Comparison of ENCODE assay signal across 19 cellular contexts in genomic region chr16:65106792-65107191, GRCh38. TPM values are rescaled to one million over a fixed set of nuclear protein-coding genes. Genes with fewer than 3 reads are reported as not detected.
DNase-seq lines count a peak whose midpoint lies in the region; TF ChIP-seq lines count a peak whose summit lies in the region.
"Had no signal": no experiment of that assay in that cellular context is flagged by ENCODE, and none has a peak within 500 bp of the region (broad histone marks: within the 10 kb centered on the region; RNA-seq: fewer than 3 reads in every experiment).

No MANE protein-coding gene starts in this region.

- no peak for TF ChIP-seq CTCF in AG10803 (conservative IDR thresholded peaks at IDR 0.05; ENCODE audit: low read length)
- TF ChIP-seq CTCF in SK-N-SH (IDR thresholded peaks at IDR 0.05) = no peak
- no peak for TF ChIP-seq CTCF in chondrocyte (IDR thresholded peaks at IDR 0.05)
- TF ChIP-seq CTCF in fibroblast of villous mesenchyme (IDR thresholded peaks at IDR 0.05; ENCODE audit: insufficient read depth, low read depth, low read length) = no peak

- POLR2A ChIA-PET in SK-N-SH (lab: Yijun Ruan, JAX) = no interaction called here

- no peak overlapping the region for H3K4me2 ChIP-seq in SK-N-SH
- H3K4me2 ChIP-seq: BLaER1 had no signal

- peak overlapping the region; percentile 20 for H3K4me3 Mint-ChIP-seq in chondrocyte (ENCODE audit: unreplicated experiment)
- H3K4me3 Mint-ChIP-seq: CD4-positive, alpha-beta memory T cell had no signal

- H2AFZ ChIP-seq in SK-N-SH (ENCODE audit: low read depth) = no peak overlapping the region

- peaks cover 11 to 57% of the 10 kb centered on the region in 2 experiments for H3K36me3 ChIP-seq in SK-N-SH (replicated peaks in 1 of 2; ENCODE audit: control insufficient read depth in 1 of 2, insufficient read depth in 2 of 2, low read length in 1 of 2)
- H3K36me3 ChIP-seq: BLaER1 had no signal

- no peak for TF ChIP-seq EP300 in SK-N-SH (IDR thresholded peaks at IDR 0.05; ENCODE audit: borderline replicate concordance in 1 of 2, low read depth in 1 of 2, low read length in 1 of 2)

- H3K4me1 Mint-ChIP-seq in chondrocyte (ENCODE audit: low read depth) = peaks cover 95% of the 10 kb centered on the region
- H3K4me1 Mint-ChIP-seq: CD4-positive, alpha-beta memory T cell had no signal

- CTCF ChIA-PET in SK-N-SH (lab: Yijun Ruan, JAX) = interaction anchor here (1.0 kb wide), 1 partner anchor 11 kb away, joined by 3 read pairs; no protein-coding TSS in a partner anchor

- H3K79me2 ChIP-seq in SK-N-SH (ENCODE audit: insufficient read depth) = peaks cover 100% of the 10 kb centered on the region

- H3K9ac ChIP-seq in SK-N-SH = no peak overlapping the region; the same call in 1 of the 2 replicates
- H3K9ac ChIP-seq: BLaER1 had no signal

- H3K27me3 ChIP-seq in SK-N-SH (ENCODE audit: insufficient read depth) = no peaks in the 10 kb centered on the region
- H3K27me3 ChIP-seq: BLaER1 had no signal

- H3K27me3 Mint-ChIP-seq in chondrocyte (ENCODE audit: low read depth) = no peaks in the 10 kb centered on the region
- H3K27me3 Mint-ChIP-seq: CD4-positive, alpha-beta memory T cell had no signal

- no peaks in the 10 kb centered on the region for H3K9me3 ChIP-seq in SK-N-SH
- H3K9me3 ChIP-seq: BLaER1 had no signal

- H3K4me3 ChIP-seq in AG10803 (ENCODE audit: low read length) = no peak overlapping the region
- no peak overlapping the region for H3K4me3 ChIP-seq in SK-N-SH (ENCODE audit: low read depth in 2 of 2, low read length in 1 of 2)
- no peak overlapping the region for H3K4me3 ChIP-seq in fibroblast of villous mesenchyme (ENCODE audit: low read depth, low read length)
- H3K4me3 ChIP-seq: BLaER1, SK-N-MC had no signal

- peak overlapping the region in 1 of 2 experiments; percentile 77; a peak in 2 of 4 replicates for H3K27ac ChIP-seq in SK-N-SH (ENCODE audit: low read depth in 2 of 2, low read length in 1 of 2)
- H3K27ac ChIP-seq: BLaER1, SK-N-MC had no signal

- TF ChIP-seq RAD21 in SK-N-SH (IDR thresholded peaks at IDR 0.05; ENCODE audit: low read length) = no peak

- H3K9me3 Mint-ChIP-seq in chondrocyte (ENCODE audit: low read depth) = no peaks in the 10 kb centered on the region

- peak overlapping the region; percentile 91 for H3K27ac Mint-ChIP-seq in chondrocyte (ENCODE audit: unreplicated experiment)
- H3K27ac Mint-ChIP-seq: CD4-positive, alpha-beta memory T cell had no signal

- peaks cover 21% of the 10 kb centered on the region for H3F3A ChIP-seq in SK-N-SH (replicated peaks; ENCODE audit: insufficient read depth)

- DNase-seq in AG10803 (ENCODE audit: low read depth) (peak; percentile 45), SK-N-SH (no peak), chondrocyte (ENCODE audit: low spot score) (no peak), fibroblast of villous mesenchyme (ENCODE audit: low read depth) (peak; percentile 41), A172 (ENCODE audit: low spot score) (no peak), GDM1 (lab: John Stamatoyannopoulos, UW) (no peak), cerebellar nuclear complex (lab: John Stamatoyannopoulos, UW) (no peak), NOMO-1 (lab: John Stamatoyannopoulos, UW; ENCODE audit: unreplicated experiment in 2 of 2) (no peak)
- DNase-seq: Calu3; CD4-positive, alpha-beta memory T cell; H7; NCI-H1048; NCI-H1436 treated with DMSO at 0.1 percent for 48 hours; NCI-H2029 treated with DMSO at 0.1 percent for 48 hours; NCI-H2171; SHP77 had no signal

- peaks cover 4 to 6% of the 10 kb centered on the region in 2 experiments; a peak in 3 of 4 replicates for H3K4me1 ChIP-seq in SK-N-SH (ENCODE audit: control insufficient read depth in 1 of 2, insufficient read depth in 2 of 2, low read depth in 1 of 2, low read length in 1 of 2)
- H3K4me1 ChIP-seq: BLaER1 had no signal

- peaks cover 10% of the 10 kb centered on the region for H3K36me3 Mint-ChIP-seq in chondrocyte (ENCODE audit: low read depth)
- H3K36me3 Mint-ChIP-seq: CD4-positive, alpha-beta memory T cell had no signal

- WGBS in SK-N-SH (ENCODE audit: low lambda C conversion rate) = 63% methylated on average over 4 of the region's 4 CpGs

- peaks cover 98% of the 10 kb centered on the region for H4K20me1 ChIP-seq in SK-N-SH (ENCODE audit: insufficient read depth)
- H4K20me1 ChIP-seq: BLaER1 had no signal

- H3K9me2 ChIP-seq in SK-N-SH = no peaks in the 10 kb centered on the region

TF ChIP-seq in SK-N-SH, 30 proteins besides CTCF, POLR2A, EP300 and RAD21:
- peak; percentile 41; the same call in 1 of the 2 replicates for TF ChIP-seq USF1 (IDR thresholded peaks at IDR 0.05; ENCODE audit: borderline replicate concordance, low read depth)
- no peak for TF ChIP-seq JUND (IDR thresholded peaks at IDR 0.05)
- TF ChIP-seq TCF12 (IDR thresholded peaks at IDR 0.05) = peak; percentile 65
- TF ChIP-seq PBX3 (IDR thresholded peaks at IDR 0.05) = peak; percentile 57; the same call in 1 of the 2 replicates
- TF ChIP-seq NFIC (IDR thresholded peaks at IDR 0.05; ENCODE audit: borderline replicate concordance) = peak; percentile 50
TF ChIP-seq in SK-N-SH: peak in this region for 4.

RNA-seq across cellular contexts. Expression of gene CDH11, which starts 15.1 kb away (rescaled TPM):
- polyA plus RNA-seq in SK-N-SH (2012; rRNA removed) = 269 and 278 TPM in 2 replicates
- polyA plus RNA-seq in SK-N-SH (2012; cell fraction: cytosol; rRNA removed) = 135 and 215 TPM in 2 replicates
- 219 and 308 TPM in 2 replicates for polyA plus RNA-seq in SK-N-SH (2012; cell fraction: nucleus; rRNA removed)
- 936 to 1,062 TPM (median 970 TPM) in 3 replicates for total RNA-seq in chondrocyte
- total RNA-seq in fibroblast of villous mesenchyme = 265 and 290 TPM in 2 replicates
- 23.8 and 26.9 TPM in 2 replicates for total RNA-seq in A172 (2014; rRNA removed; shearing (Covaris generic))
- total RNA-seq: Calu3; CD4-positive, alpha-beta memory T cell; HT-29 had no signal
- polyA plus RNA-seq: CD4-positive, alpha-beta memory T cell had no signal

Comparison
In these comparisons a context has a peak if more than half of its experiments do, and no peak if none do; other contexts are left out.
1. DNase-seq: peak in AG10803 (single experiment) and fibroblast of villous mesenchyme (single experiment); none in SK-N-SH (single experiment), chondrocyte (single experiment), A172 (single experiment), GDM1 (single experiment), cerebellar nuclear complex (0 of 2) and NOMO-1 (0 of 2).